26 cellular contexts compared by ENCODE assay signal in the genomic region with DNA sequence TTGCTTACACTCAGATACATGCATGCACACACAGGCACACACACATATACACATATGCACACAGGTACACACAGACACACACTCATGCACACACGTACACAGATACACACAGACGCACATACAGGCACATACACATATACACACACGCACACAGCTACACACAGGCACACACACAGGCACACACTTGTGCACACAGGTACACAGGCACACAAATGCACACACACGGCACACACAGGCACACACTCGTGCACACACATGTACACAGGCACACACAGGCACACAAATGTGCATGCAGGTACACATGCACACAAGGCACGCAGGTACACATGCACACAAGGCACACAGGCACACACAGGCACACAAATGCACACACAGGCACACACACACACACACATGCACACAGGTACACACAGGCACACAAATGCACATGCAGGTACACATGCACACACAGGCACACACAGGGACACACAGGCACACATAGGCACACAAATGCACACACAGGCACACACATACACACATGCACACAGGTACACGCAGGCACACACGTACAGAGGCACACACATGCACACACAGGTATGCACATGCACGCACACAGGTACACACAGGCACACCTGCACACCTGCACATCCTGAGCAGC.
"Had no signal": no experiment of that assay in that cellular context is flagged by ENCODE, and none has a peak within 500 bp of the region (broad histone marks: within the 10 kb centered on the region; RNA-seq: fewer than 3 reads in every experiment).

No MANE protein-coding gene starts in this region.

- DNase-seq: activated CD4-positive, alpha-beta T cell treated with anti-CD3 and anti-CD28 coated beads for 4 hours; activated CD4-positive, alpha-beta T cell treated with anti-CD3 and anti-CD28 coated beads, Interleukin-2, amount 50 U/mL, for 4 hours; activated effector memory CD4-positive, alpha-beta T cell treated with Interleukin-2 at 50 U/mL for 16 hours; activated naive CD4-positive, alpha-beta T cell treated with anti-CD3 and anti-CD28 coated beads for 36 hours; activated naive CD8-positive, alpha-beta T cell treated with anti-CD3 and anti-CD28 coated beads, Interleukin-2, amount 50 U/mL, for 24 hours; activated T-cell treated with anti-CD3 and anti-CD28 coated beads for 4 hours; amygdala; effector CD4-positive, alpha-beta T cell; esophagus squamous epithelium; foreskin melanocyte; heart right ventricle; midbrain; natural killer cell; ovary; psoas muscle; stimulated activated CD4-positive, alpha-beta T cell treated with anti-CD3 and anti-CD28 coated beads, Interleukin-1b, Interleukin-23, amount 100 ng/mL, for 48 hours; stimulated activated CD4-positive, alpha-beta T cell treated with anti-CD3 and anti-CD28 coated beads, Interleukin-4, amount 100 ng/mL, for 4 hours; stimulated activated CD8-positive, alpha-beta memory T cell treated with anti-CD3 and anti-CD28 coated beads, Interleukin-4, amount 100 ng/mL, for 48 hours; stomach; SW 1271; T-helper 17 cell; thyroid gland; upper lobe of right lung had no signal

- ATAC-seq: activated naive CD8-positive, alpha-beta T cell treated with anti-CD3 and anti-CD28 coated beads, Interleukin-2, amount 50 U/mL, for 24 hours; natural killer cell; psoas muscle; stimulated activated memory B cell treated with anti-CD40 and anti-IgM and Interleukin-4, amounts not matched to agents 10 μg/mL and 1 μg/mL and 100 μg/mL, for 72 hours; T-helper 17 cell; upper lobe of right lung had no signal

- H3K4me3 Mint-ChIP-seq: activated naive CD4-positive, alpha-beta T cell treated with anti-CD3 and anti-CD28 coated beads for 36 hours; activated naive CD8-positive, alpha-beta T cell treated with anti-CD3 and anti-CD28 coated beads, Interleukin-2, amount 50 U/mL, for 24 hours; central memory CD8-positive, alpha-beta T cell; dendritic cell treated with granulocyte-macrophage colony-stimulating factor and Interleukin-4, amounts not matched to agents 40 ng/mL and 50 ng/mL, for 4 days; natural killer cell; stimulated activated memory B cell treated with anti-CD40 and anti-IgM and Interleukin-4, amounts not matched to agents 10 μg/mL and 1 μg/mL and 100 μg/mL, for 72 hours; T-helper 17 cell had no signal

- H3K36me3 Mint-ChIP-seq: natural killer cell; stimulated activated memory B cell treated with anti-CD40 and anti-IgM and Interleukin-4, amounts not matched to agents 10 μg/mL and 1 μg/mL and 100 μg/mL, for 72 hours had no signal

- H3K27me3 Mint-ChIP-seq: activated naive CD8-positive, alpha-beta T cell treated with anti-CD3 and anti-CD28 coated beads, Interleukin-2, amount 50 U/mL, for 24 hours; central memory CD8-positive, alpha-beta T cell; dendritic cell treated with granulocyte-macrophage colony-stimulating factor and Interleukin-4, amounts not matched to agents 40 ng/mL and 50 ng/mL, for 4 days; T-helper 17 cell had no signal

- H3K9me3 Mint-ChIP-seq: activated naive CD4-positive, alpha-beta T cell treated with anti-CD3 and anti-CD28 coated beads for 36 hours; activated naive CD8-positive, alpha-beta T cell treated with anti-CD3 and anti-CD28 coated beads, Interleukin-2, amount 50 U/mL, for 24 hours; central memory CD8-positive, alpha-beta T cell; dendritic cell treated with granulocyte-macrophage colony-stimulating factor and Interleukin-4, amounts not matched to agents 40 ng/mL and 50 ng/mL, for 4 days; natural killer cell had no signal

- H3K27ac Mint-ChIP-seq: activated naive CD4-positive, alpha-beta T cell treated with anti-CD3 and anti-CD28 coated beads for 36 hours; activated naive CD8-positive, alpha-beta T cell treated with anti-CD3 and anti-CD28 coated beads, Interleukin-2, amount 50 U/mL, for 24 hours; dendritic cell treated with granulocyte-macrophage colony-stimulating factor and Interleukin-4, amounts not matched to agents 40 ng/mL and 50 ng/mL, for 4 days; natural killer cell; stimulated activated memory B cell treated with anti-CD40 and anti-IgM and Interleukin-4, amounts not matched to agents 10 μg/mL and 1 μg/mL and 100 μg/mL, for 72 hours; T-helper 17 cell had no signal

- H3K4me1 Mint-ChIP-seq: activated naive CD8-positive, alpha-beta T cell treated with anti-CD3 and anti-CD28 coated beads, Interleukin-2, amount 50 U/mL, for 24 hours; central memory CD8-positive, alpha-beta T cell; stimulated activated memory B cell treated with anti-CD40 and anti-IgM and Interleukin-4, amounts not matched to agents 10 μg/mL and 1 μg/mL and 100 μg/mL, for 72 hours had no signal
